ENCODE assay signal across 31 cellular contexts in the genomic region with DNA sequence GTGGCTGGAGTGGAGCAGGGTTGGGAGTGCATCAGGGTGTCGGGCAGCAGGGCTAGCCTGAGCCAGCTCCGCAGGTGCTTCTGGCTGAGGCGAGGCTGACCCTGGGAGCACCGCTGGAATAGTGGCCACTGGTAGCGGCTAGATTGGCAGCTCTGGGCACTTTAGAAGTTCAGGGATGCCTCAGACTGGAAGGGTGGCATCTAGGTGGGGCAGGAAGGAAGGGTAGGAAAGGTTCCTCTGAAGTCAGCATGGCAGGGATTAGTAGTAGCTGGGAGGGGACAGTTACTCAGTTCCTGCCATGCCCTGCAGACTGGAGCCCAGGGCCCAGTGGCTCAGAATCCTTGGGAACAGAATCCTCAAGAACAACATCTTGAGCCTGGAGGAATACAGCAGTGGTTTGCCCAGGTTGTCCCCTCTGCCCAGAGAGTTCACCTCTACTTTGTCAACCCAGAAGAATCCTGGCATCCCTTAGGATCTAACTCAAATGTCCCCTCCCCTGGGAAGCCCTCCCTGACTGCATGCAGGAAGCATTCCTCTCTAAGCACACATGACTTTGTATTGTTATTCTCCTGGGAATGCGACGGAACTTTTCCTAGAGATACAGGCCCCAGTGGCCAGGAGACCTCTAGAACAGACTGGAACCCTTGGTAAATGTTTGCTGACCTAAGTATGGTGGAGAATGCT. TPM values are rescaled to one million over a fixed set of nuclear protein-coding genes. Genes with fewer than 3 reads are reported as not detected.
DNase-seq lines count a peak whose midpoint lies in the region; ATAC-seq, FAIRE-seq and TF ChIP-seq lines count a peak whose summit lies in the region.
"Had no signal": no experiment of that assay in that cellular context is flagged by ENCODE, and none has a peak within 500 bp of the region (broad histone marks: within the 10 kb centered on the region; RNA-seq: fewer than 3 reads in every experiment).

No MANE protein-coding gene starts in this region.

- no peaks in the 10 kb centered on the region for H3K36me3 ChIP-seq in mesodermal cell (ENCODE audit: control insufficient read depth, insufficient read depth, low read length)
- H3K36me3 ChIP-seq in OCI-LY7 (ENCODE audit: insufficient read depth, low read length), result no peaks in the 10 kb centered on the region
- no peaks in the 10 kb centered on the region for H3K36me3 ChIP-seq in H7 (replicated peaks; ENCODE audit: control insufficient read depth, insufficient read depth, low read length)
- H3K36me3 ChIP-seq: suprapubic skin had no signal

- no TSS peak for BruUV-seq in OCI-LY7 (replicated peaks; lab: Mats Ljungman, UMichigan)

- CTCF ChIA-PET in A549 (lab: Yijun Ruan, JAX), result no interaction called here
- CTCF ChIA-PET in OCI-LY7 (lab: Charles Lee; ENCODE audit: unreplicated experiment), result no interaction called here

- DNase-seq in A549 (ENCODE audit: low read depth in 1 of 2, low spot score in 1 of 2), result no peak
- peak; percentile 31 for DNase-seq in LoVo (ENCODE audit: low spot score)
- peak; percentile 10 for DNase-seq in dermis blood vessel endothelial cell
- DNase-seq in OCI-LY7 (ENCODE audit: low spot score), result no peak
- no peak for DNase-seq in stimulated activated naive CD8-positive, alpha-beta T cell treated with anti-CD3 and anti-CD28 coated beads, Interleukin-15, amount 100 ng/mL, for 72 hours
- no peak for DNase-seq in H7
- DNase-seq: activated CD4-positive, CD25-positive, alpha-beta regulatory T cell; activated CD8-positive, alpha-beta memory T cell treated with anti-CD3 and anti-CD28 coated beads, Interleukin-2, amount 10 ng/mL, durations not matched to agents 7 days and 5 days; activated naive CD4-positive, alpha-beta T cell treated with Interleukin-2 at 50 U/mL for 16 hours; AML-193; CD8-positive, alpha-beta T cell; central memory CD4-positive, alpha-beta T cell; cortex of kidney; hippocampal formation; NCI-H146; NCI-H2107; NCI-H446; NCI-H748 treated with DMSO at 0.1 percent for 48 hours; retina; RPMI8226; small intestine; stimulated activated naive B cell treated with anti-CD40 and anti-IgM and Interleukin-4, amounts not matched to agents 10 μg/mL and 1 μg/mL and 100 μg/mL, for 72 hours had no signal

- no peaks in the 10 kb centered on the region for H3K79me2 ChIP-seq in OCI-LY7 (ENCODE audit: insufficient read depth, low read depth, low read length)
- H3K79me2 ChIP-seq: parathyroid adenoma had no signal

- H3K4me3 Mint-ChIP-seq in stimulated activated naive CD8-positive, alpha-beta T cell treated with anti-CD3 and anti-CD28 coated beads, Interleukin-15, amount 100 ng/mL, for 72 hours, result no peak overlapping the region
- H3K4me3 Mint-ChIP-seq: activated CD8-positive, alpha-beta memory T cell treated with anti-CD3 and anti-CD28 coated beads, Interleukin-2, amount 10 ng/mL, durations not matched to agents 7 days and 5 days; CD8-positive, alpha-beta T cell; nephron; stimulated activated naive B cell treated with anti-CD40 and anti-IgM and Interleukin-4, amounts not matched to agents 10 μg/mL and 1 μg/mL and 100 μg/mL, for 72 hours; T-helper 1 cell treated with Interleukin-12 subunit alpha and Interleukin-12 subunit beta and Interleukin-4 antibody, amounts not matched to agents 30 μg/mL and 1 μg/mL, for 36 hours had no signal

- WGBS in A549 (ENCODE audit: missing lambda C conversion rate), result 100% methylated on average over 7 of the region's 7 CpGs
- 94 to 96% methylated on average over 5 to 7 of the region's 7 CpGs for WGBS in mesodermal cell (ENCODE audit: insufficient coverage in 2 of 2), 2 experiments

- ATAC-seq in A549 (no peak), HG03108 (IDR thresholded peaks at IDR 0.05; ENCODE audit: unreplicated experiment) (no peak)
- no peak for ATAC-seq in stimulated activated naive CD8-positive, alpha-beta T cell treated with anti-CD3 and anti-CD28 coated beads, Interleukin-15, amount 100 ng/mL, for 72 hours
- ATAC-seq: activated CD8-positive, alpha-beta memory T cell treated with anti-CD3 and anti-CD28 coated beads, Interleukin-2, amount 10 ng/mL, durations not matched to agents 7 days and 5 days; CD8-positive, alpha-beta T cell; stimulated activated naive B cell treated with anti-CD40 and anti-IgM and Interleukin-4, amounts not matched to agents 10 μg/mL and 1 μg/mL and 100 μg/mL, for 72 hours had no signal

- no peaks in the 10 kb centered on the region for H3K9me2 ChIP-seq in OCI-LY7 (ENCODE audit: insufficient read depth, low read length)

- FAIRE-seq in A549 (lab: Jason Lieb, UNC), result no peak
- FAIRE-seq: H54, small intestine, urothelium cell line had no signal

- no peak for TF ChIP-seq EP300 in A549 (IDR thresholded peaks at IDR 0.05)

- no peaks in the 10 kb centered on the region for H4K20me1 ChIP-seq in OCI-LY7 (ENCODE audit: insufficient read depth, low read length)

- no peaks in the 10 kb centered on the region for H3K27me3 Mint-ChIP-seq in stimulated activated naive CD8-positive, alpha-beta T cell treated with anti-CD3 and anti-CD28 coated beads, Interleukin-15, amount 100 ng/mL, for 72 hours
- H3K27me3 Mint-ChIP-seq: activated CD8-positive, alpha-beta memory T cell treated with anti-CD3 and anti-CD28 coated beads, Interleukin-2, amount 10 ng/mL, durations not matched to agents 7 days and 5 days; stimulated activated naive B cell treated with anti-CD40 and anti-IgM and Interleukin-4, amounts not matched to agents 10 μg/mL and 1 μg/mL and 100 μg/mL, for 72 hours had no signal

- POLR2A ChIA-PET in A549 (lab: Yijun Ruan, JAX), result no interaction called here
- POLR2A ChIA-PET in OCI-LY7 (lab: Charles Lee), result interaction anchor here (0.6 to 1.5 kb wide), 2 partner anchors 11 to 24 kb away, joined by 3 read pairs; no protein-coding TSS in a partner anchor

- peak overlapping the region in 1 of 2 experiments; percentile 24; a peak in 1 of 6 replicates for H3K27ac ChIP-seq in A549
- peak overlapping the region; percentile 99 for H3K27ac ChIP-seq in mesodermal cell (ENCODE audit: low read depth, low read length, severe bottlenecking)
- no peak overlapping the region for H3K27ac ChIP-seq in OCI-LY7 (ENCODE audit: low read depth, low read length, poor library complexity, severe bottlenecking)
- H3K27ac ChIP-seq: parathyroid adenoma, SK-N-MC, suprapubic skin had no signal

- H3K27ac Mint-ChIP-seq in stimulated activated naive CD8-positive, alpha-beta T cell treated with anti-CD3 and anti-CD28 coated beads, Interleukin-15, amount 100 ng/mL, for 72 hours, result peak overlapping the region in 1 of 2 donors; percentile 63
- H3K27ac Mint-ChIP-seq: activated CD8-positive, alpha-beta memory T cell treated with anti-CD3 and anti-CD28 coated beads, Interleukin-2, amount 10 ng/mL, durations not matched to agents 7 days and 5 days; CD8-positive, alpha-beta T cell; stimulated activated naive B cell treated with anti-CD40 and anti-IgM and Interleukin-4, amounts not matched to agents 10 μg/mL and 1 μg/mL and 100 μg/mL, for 72 hours; T-helper 1 cell treated with Interleukin-12 subunit alpha and Interleukin-12 subunit beta and Interleukin-4 antibody, amounts not matched to agents 30 μg/mL and 1 μg/mL, for 36 hours had no signal

- no peak overlapping the region for H2AFZ ChIP-seq in OCI-LY7 (ENCODE audit: low read length)

- no peak for TF ChIP-seq RAD21 in A549 (conservative IDR thresholded peaks at IDR 0.05 in 1 of 2, IDR thresholded peaks at IDR 0.05 in 1 of 2)

- peaks cover 8% of the 10 kb centered on the region; the same call in 2 of the 3 replicates for H3K9me3 ChIP-seq in A549
- peaks cover 8% of the 10 kb centered on the region for H3K9me3 ChIP-seq in mesodermal cell (ENCODE audit: control insufficient read depth, low read length)
- H3K9me3 ChIP-seq in OCI-LY7 (ENCODE audit: low read length), result no peaks in the 10 kb centered on the region
- H3K9me3 ChIP-seq: suprapubic skin had no signal

- no peak overlapping the region for H3K4me3 ChIP-seq in A549
- no peak overlapping the region for H3K4me3 ChIP-seq in mesodermal cell (ENCODE audit: extremely low read depth, insufficient read depth, low read length, poor library complexity, severe bottlenecking)
- no peak overlapping the region for H3K4me3 ChIP-seq in OCI-LY7 (ENCODE audit: low read depth, low read length, poor library complexity, severe bottlenecking)
- no peak overlapping the region for H3K4me3 ChIP-seq in H7 (ENCODE audit: insufficient read depth, low read depth, low read length)
- H3K4me3 ChIP-seq: SK-N-MC, suprapubic skin had no signal

- H3K9me3 Mint-ChIP-seq in stimulated activated naive CD8-positive, alpha-beta T cell treated with anti-CD3 and anti-CD28 coated beads, Interleukin-15, amount 100 ng/mL, for 72 hours, result peaks cover 9 to 18% of the 10 kb centered on the region in 2 donors
- H3K9me3 Mint-ChIP-seq: nephron had no signal

- no peaks in the 10 kb centered on the region for H3K27me3 ChIP-seq in H7 (ENCODE audit: control insufficient read depth, insufficient read depth, low read length)
- H3K27me3 ChIP-seq: suprapubic skin had no signal

- H3K4me1 ChIP-seq in A549 (peaks cover 12% of the 10 kb centered on the region), mesodermal cell (ENCODE audit: control insufficient read depth, insufficient read depth, low read length, poor library complexity, severe bottlenecking) (peaks cover 34% of the 10 kb centered on the region), OCI-LY7 (ENCODE audit: insufficient read depth, low read length, poor library complexity, severe bottlenecking) (peaks cover 12% of the 10 kb centered on the region)

- peaks cover 10% of the 10 kb centered on the region for H3K4me1 Mint-ChIP-seq in stimulated activated naive CD8-positive, alpha-beta T cell treated with anti-CD3 and anti-CD28 coated beads, Interleukin-15, amount 100 ng/mL, for 72 hours

- intact Hi-C loops in OCI-LY7 (cut with micrococcal nuclease; ENCODE audit: unreplicated experiment), result no loop called here

- H3K4me2 ChIP-seq in A549 (no peak overlapping the region), OCI-LY7 (ENCODE audit: low read length) (no peak overlapping the region)

- TF ChIP-seq CTCF in A549 (IDR thresholded peaks at IDR 0.05) (no peak), OCI-LY7 (conservative IDR thresholded peaks at IDR 0.05; ENCODE audit: low read length) (no peak)

- TF ChIP-seq POLR2A in A549 (IDR thresholded peaks at IDR 0.05; ENCODE audit: low read length), result no peak

TF ChIP-seq in A549, 52 proteins besides CTCF, POLR2A, EP300 and RAD21:
- TF ChIP-seq MAFK (IDR thresholded peaks at IDR 0.05; ENCODE audit: partially characterized antibody), result no peak
- peak; percentile 35 for TF ChIP-seq ZFP36 (IDR thresholded peaks at IDR 0.05; ENCODE audit: borderline replicate concordance, partially characterized antibody)

RNA-seq across cellular contexts. Expression of gene BCAR3, which starts 39.4 kb away (rescaled TPM):
- 31.6 and 32.1 TPM in 2 replicates for polyA plus RNA-seq in A549 (2011; rRNA removed)
- polyA plus RNA-seq in A549 (2012; cell fraction: cytosol; rRNA removed), result 28.6 and 37.0 TPM in 2 replicates
- polyA plus RNA-seq in A549 (2012; cell fraction: nucleus; rRNA removed), result 40.5 and 50.4 TPM in 2 replicates
- polyA plus RNA-seq in A549 (2017; fragmentation: RNase III; extraction: RNeasy Plus Mini Kit Qiagen cat#74134 plus additional on column Dnase treatment), result 29.8 to 35.8 TPM (median 33.4 TPM) in 3 replicates
- 27.5 and 30.0 TPM in 2 replicates for polyA minus RNA-seq in A549 (2011; rRNA and poly(A)+ RNA removed)
- 47.1 and 50.5 TPM in 2 replicates for total RNA-seq in dermis blood vessel endothelial cell
- polyA plus RNA-seq in mesodermal cell (2013, experiment 1 of 2), result 38.3 TPM
- polyA plus RNA-seq in mesodermal cell (2013, experiment 2 of 2), result 40.0 TPM
- 12.0 and 16.3 TPM in 2 replicates for total RNA-seq in OCI-LY7 (2014; rRNA removed; shearing (Covaris generic))
- total RNA-seq in OCI-LY7 (2022), result 18.8 and 24.2 TPM in 2 replicates
- total RNA-seq in H7 (2014; rRNA removed; shearing (Covaris generic)), result 53.2 and 67.4 TPM in 2 replicates

Comparison
In these comparisons a context has a peak if more than half of its experiments do, and no peak if none do; other contexts are left out.
1. DNase-seq: peak in LoVo (single experiment) and dermis blood vessel endothelial cell (single experiment); none in A549 (0 of 2), OCI-LY7 (single experiment), stimulated activated naive CD8-positive, alpha-beta T cell treated with anti-CD3 and anti-CD28 coated beads, Interleukin-15, amount 100 ng/mL, for 72 hours (0 of 2) and H7 (single experiment).